8 cellular contexts compared by ENCODE assay signal in genomic region chr12:26853303-26854027, GRCh38. TPM values are rescaled to one million over a fixed set of nuclear protein-coding genes. Genes with fewer than 3 reads are reported as not detected.
DNase-seq lines count a peak whose midpoint lies in the region; ATAC-seq and TF ChIP-seq lines count a peak whose summit lies in the region.

No MANE protein-coding gene starts in this region.

- H3K4me3 ChIP-seq in coronary artery (no peak overlapping the region), right lobe of liver (peak overlapping the region in 1 of 3 donors; percentile 9)

- TF ChIP-seq POLR2A in right lobe of liver (IDR thresholded peaks at IDR 0.05), result no peak

- peak; percentile 71 for TF ChIP-seq CTCF in coronary artery (IDR thresholded peaks at IDR 0.05)
- peak; percentile 80 to 93 (median 87) for TF ChIP-seq CTCF in right lobe of liver (IDR thresholded peaks at IDR 0.05)

- CTCF ChIA-PET in activated CD4-positive, alpha-beta T cell treated with anti-CD3 and anti-CD28 coated beads for 36 hours (lab: Charles Lee), result interaction anchor here (1.1 to 4.6 kb wide), 3 partner anchors 9 to 32 kb away, joined by 5 to 35 read pairs (median 6); no protein-coding TSS in a partner anchor

- no peaks in the 10 kb centered on the region for H3K9me3 Mint-ChIP-seq in activated CD4-positive, alpha-beta T cell treated with anti-CD3 and anti-CD28 coated beads for 36 hours (ENCODE audit: low read depth)

- no peaks in the 10 kb centered on the region for H3K9me3 ChIP-seq in right lobe of liver

- H3K27ac ChIP-seq in coronary artery (no peak overlapping the region), right lobe of liver (peak overlapping the region in 1 of 3 donors; percentile 52)

- no peaks in the 10 kb centered on the region for H3K27me3 ChIP-seq in right lobe of liver

- H3K4me1 Mint-ChIP-seq in activated CD4-positive, alpha-beta T cell treated with anti-CD3 and anti-CD28 coated beads for 36 hours, result no peaks in the 10 kb centered on the region

- POLR2A ChIA-PET in activated CD4-positive, alpha-beta T cell treated with anti-CD3 and anti-CD28 coated beads for 36 hours (lab: Charles Lee), result no interaction called here

- H3K36me3 ChIP-seq in right lobe of liver, result no peaks in the 10 kb centered on the region

- no peaks in the 10 kb centered on the region for H3K36me3 Mint-ChIP-seq in activated CD4-positive, alpha-beta T cell treated with anti-CD3 and anti-CD28 coated beads for 36 hours (ENCODE audit: low read depth)

- no peak overlapping the region for H3K4me3 Mint-ChIP-seq in activated CD4-positive, alpha-beta T cell treated with anti-CD3 and anti-CD28 coated beads for 36 hours

- no peak overlapping the region for H3K27ac Mint-ChIP-seq in activated CD4-positive, alpha-beta T cell treated with anti-CD3 and anti-CD28 coated beads for 36 hours

- peaks cover 1% of the 10 kb centered on the region for H3K27me3 Mint-ChIP-seq in activated CD4-positive, alpha-beta T cell treated with anti-CD3 and anti-CD28 coated beads for 36 hours

- H3K4me1 ChIP-seq in right lobe of liver, result peaks cover 0 to 12% (median 0%) of the 10 kb centered on the region in 4 donors

- intact Hi-C loops in activated CD4-positive, alpha-beta T cell treated with anti-CD3 and anti-CD28 coated beads for 36 hours (cut with DNase I, micrococcal nuclease), result loop anchor here (1.0 to 5.0 kb wide), 6 partner anchors 13 to 453 kb away; partner anchors contain the start of gene TM7SF3 (in 2 of the 2)
- intact Hi-C loops in right lobe of liver (cut with DNase I), result no loop called here

- ATAC-seq in HG03108 (IDR thresholded peaks at IDR 0.05; ENCODE audit: unreplicated experiment) (peak; percentile 73), right lobe of liver (peak; percentile 93 to 96 (median 94))
- peak; percentile 93 for ATAC-seq in activated CD4-positive, alpha-beta T cell treated with anti-CD3 and anti-CD28 coated beads for 36 hours

- WGBS in right lobe of liver (ENCODE audit: insufficient coverage, low coverage, low lambda C conversion rate, missing lambda C conversion rate), result 32% methylated on average over 10 of the region's 12 CpGs

- DNase-seq in NCI-H1436 (lab: John Stamatoyannopoulos, UW) (peak; percentile 32), NCI-H1436 treated with DMSO at 0.1 percent for 48 hours (lab: John Stamatoyannopoulos, UW) (no peak), NCI-H510A (lab: John Stamatoyannopoulos, UW) (peak; percentile 17), coronary artery (ENCODE audit: low spot score) (no peak), right lobe of liver (peak; percentile 66 to 87 (median 84))
- peak; percentile 84 for DNase-seq in activated CD4-positive, alpha-beta T cell treated with anti-CD3 and anti-CD28 coated beads for 36 hours
- peak; percentile 53 for DNase-seq in stimulated activated CD8-positive, alpha-beta memory T cell treated with anti-CD3 and anti-CD28 coated beads, Interleukin-12 subunit alpha, Interleukin-12 subunit beta, amount 100 ng/mL, for 1 hour (ENCODE audit: low read depth)

RNA-seq across cellular contexts. Expression of gene ITPR2, which starts 20.5 kb away (rescaled TPM):
- 10 to 100 TPM; 27.3 to 28.6 TPM for total RNA-seq in activated CD4-positive, alpha-beta T cell treated with anti-CD3 and anti-CD28 coated beads for 36 hours
- 100 to 1,000 TPM in 1 of 6 experiments, 10 to 100 TPM in 5; 39.3 to 114 (median 57.2) TPM for total RNA-seq in right lobe of liver

Comparison
In these comparisons a context has a peak if more than half of its experiments do, and no peak if none do; other contexts are left out.
1. DNase-seq: peak in NCI-H1436 (single experiment), NCI-H510A (single experiment), activated CD4-positive, alpha-beta T cell treated with anti-CD3 and anti-CD28 coated beads for 36 hours (single experiment), right lobe of liver (3 of 3) and stimulated activated CD8-positive, alpha-beta memory T cell treated with anti-CD3 and anti-CD28 coated beads, Interleukin-12 subunit alpha, Interleukin-12 subunit beta, amount 100 ng/mL, for 1 hour (single experiment); none in NCI-H1436 treated with DMSO at 0.1 percent for 48 hours (single experiment) and coronary artery (single experiment).
2. intact Hi-C loops: an anchor here in activated CD4-positive, alpha-beta T cell treated with anti-CD3 and anti-CD28 coated beads for 36 hours (1.0 to 5.0 kb wide); none called in right lobe of liver.
3. Peak in every context shown above with its lines, with median percentiles within 50 percentile points of each other: ATAC-seq.